8 cellular contexts compared by ENCODE assay signal in genomic region chr11:123060265-123061000, GRCh38. TPM values are rescaled to one million over a fixed set of nuclear protein-coding genes. Genes with fewer than 3 reads are reported as not detected.
DNase-seq lines count a peak whose midpoint lies in the region; ATAC-seq and TF ChIP-seq lines count a peak whose summit lies in the region.

No MANE protein-coding gene starts in this region.

- no TSS peak for BruUV-seq in IMR-90 (replicated peaks; lab: Mats Ljungman, UMichigan)

- dilution Hi-C loops in IMR-90 (cut with HindIII; ENCODE audit: low sequenced_read_pairs, unreplicated experiment): no loop called here

- H3K79me1 ChIP-seq in IMR-90 (ENCODE audit: low read depth in 1 of 2, low read length in 2 of 2): peaks cover 32 to 57% of the 10 kb centered on the region in 2 experiments

- no peak overlapping the region for H2BK120ac ChIP-seq in IMR-90 (ENCODE audit: low read depth, low read length)

- H4K5ac ChIP-seq in IMR-90 (ENCODE audit: low read depth, low read length): no peak overlapping the region

- H3K14ac ChIP-seq in IMR-90 (replicated peaks; ENCODE audit: low read depth, low read length): peak overlapping the region; percentile 99

- H3K9me1 ChIP-seq in IMR-90 (ENCODE audit: insufficient read depth, low read length): peaks cover 6% of the 10 kb centered on the region; the same call in 1 of the 2 replicates

- CTCF ChIA-PET in IMR-90 (lab: Yijun Ruan, JAX): interaction anchor here (0.6 kb wide), 1 partner anchor 186 kb away, joined by 3 read pairs; no protein-coding TSS in a partner anchor

- H3K9ac ChIP-seq in IMR-90 (ENCODE audit: low read depth, low read length): peak overlapping the region; percentile 96

- DNase-seq in IMR-90 (no peak), body of pancreas (no peak), medulla oblongata (ENCODE audit: extremely low spot score) (peak; percentile 31), CD1c-positive myeloid dendritic cell (ENCODE audit: extremely low spot score) (no peak)

- no peak overlapping the region for H4K8ac ChIP-seq in IMR-90 (ENCODE audit: low read depth in 2 of 2, low read length in 2 of 2)

- intact Hi-C loops in IMR-90 (cut with micrococcal nuclease): no loop called here
- intact Hi-C loops in body of pancreas (cut with DNase I): no loop called here

- peak overlapping the region; percentile 45; the same call in 1 of the 2 replicates for H3K56ac ChIP-seq in IMR-90 (ENCODE audit: extremely low read depth, insufficient read depth, low read length)

- H2AK5ac ChIP-seq in IMR-90 (ENCODE audit: low read depth, low read length): no peak overlapping the region

- no peak overlapping the region for H2AFZ ChIP-seq in IMR-90 (replicated peaks; ENCODE audit: low read length, poor library complexity)

- peaks cover 65% of the 10 kb centered on the region for H4K20me1 ChIP-seq in IMR-90 (ENCODE audit: insufficient read depth, low read length)

- no peak overlapping the region for H2AK9ac ChIP-seq in IMR-90 (replicated peaks; ENCODE audit: low read depth, low read length, poor library complexity)

- TF ChIP-seq POLR2A in IMR-90 (IDR thresholded peaks at IDR 0.05; ENCODE audit: low read depth, low read length): peak; percentile 1; the same call in 1 of the 2 replicates
- TF ChIP-seq POLR2A in body of pancreas (IDR thresholded peaks at IDR 0.05): no peak

- peak overlapping the region; percentile 76 for H3K4me2 ChIP-seq in IMR-90 (ENCODE audit: low read depth, low read length)

- H3K18ac ChIP-seq in IMR-90 (ENCODE audit: low read depth, low read length): no peak overlapping the region

- TF ChIP-seq RAD21 in IMR-90 (IDR thresholded peaks at IDR 0.05; ENCODE audit: low read length): no peak

- no peak overlapping the region for H2BK20ac ChIP-seq in IMR-90 (ENCODE audit: low read depth, low read length)

- POLR2A ChIA-PET in IMR-90 (lab: Charles Lee; ENCODE audit: unreplicated experiment): no interaction called here

- 14% methylated on average over 5 of the region's 8 CpGs; no CpG with 5 or more reads in 1 of the 2 experiments for WGBS in IMR-90 (ENCODE audit: extremely low coverage in 2 of 2, insufficient read length in 1 of 2), 2 experiments
- WGBS in body of pancreas, 2 donors: 1 to 2% methylated on average over 8 of the region's 8 CpGs
- WGBS in urinary bladder: 7% methylated on average over 8 of the region's 8 CpGs

- no peak overlapping the region for H2BK15ac ChIP-seq in IMR-90 (ENCODE audit: low read depth, low read length)

- no peak overlapping the region for H3K4ac ChIP-seq in IMR-90 (ENCODE audit: low read depth, low read length)

- peak overlapping the region; percentile 72; the same call in 1 of the 2 replicates for H3K23ac ChIP-seq in IMR-90 (ENCODE audit: low read depth, low read length)

- ATAC-seq in IMR-90 (ENCODE audit: low read depth): no peak
- ATAC-seq in body of pancreas: no peak
- no peak for ATAC-seq in HG03354 (IDR thresholded peaks at IDR 0.05; ENCODE audit: poor library complexity, severe bottlenecking, unreplicated experiment)
- ATAC-seq in GM19395 (IDR thresholded peaks at IDR 0.05; ENCODE audit: unreplicated experiment): no peak

- peak overlapping the region; percentile 100 for H3K27ac ChIP-seq in C4-2B
- H3K27ac ChIP-seq in IMR-90 (ENCODE audit: insufficient read depth, low read length): no peak overlapping the region; the same call in 1 of the 2 replicates
- peak overlapping the region in 3 of 4 donors; percentile 98 to 99 (median 99) for H3K27ac ChIP-seq in body of pancreas
- H3K27ac ChIP-seq in urinary bladder (ENCODE audit: low read depth): no peak overlapping the region

- in situ Hi-C loops in IMR-90 (cut with MboI; ENCODE audit: low sequenced_read_pairs): no loop called here

- no peak for TF ChIP-seq CTCF in C4-2B (conservative IDR thresholded peaks at IDR 0.05)
- TF ChIP-seq CTCF in IMR-90 (conservative IDR thresholded peaks at IDR 0.05; ENCODE audit: low read depth, low read length): no peak
- TF ChIP-seq CTCF in body of pancreas (IDR thresholded peaks at IDR 0.05): no peak

- H3K4me3 ChIP-seq in IMR-90 (ENCODE audit: insufficient read depth, low read depth, low read length): peak overlapping the region; percentile 86
- peak overlapping the region; percentile 87 to 99 for H3K4me3 ChIP-seq in body of pancreas
- H3K4me3 ChIP-seq in urinary bladder (ENCODE audit: low read depth, low read length): peak overlapping the region; percentile 90

- H3K9me3 ChIP-seq in IMR-90 (ENCODE audit: control insufficient read depth, insufficient read depth, low read length) (no peaks in the 10 kb centered on the region), body of pancreas (no peaks in the 10 kb centered on the region)

- H3K36me3 ChIP-seq in IMR-90 (ENCODE audit: control insufficient read depth, insufficient read depth, low read length): peaks cover 48% of the 10 kb centered on the region
- peaks cover 10 to 25% of the 10 kb centered on the region in 2 donors for H3K36me3 ChIP-seq in body of pancreas (replicated peaks in 1 of 2; ENCODE audit: insufficient read depth in 1 of 2, low read depth in 2 of 2)
- H3K36me3 ChIP-seq in urinary bladder (ENCODE audit: insufficient read depth): peaks cover 2% of the 10 kb centered on the region

- H4K91ac ChIP-seq in IMR-90 (ENCODE audit: insufficient read depth, low read depth, low read length): no peak overlapping the region

- H3K4me1 ChIP-seq in IMR-90 (ENCODE audit: control insufficient read depth, insufficient read depth, low read length) (peaks cover 3% of the 10 kb centered on the region; the same call in 1 of the 2 replicates), body of pancreas (peaks cover 72% of the 10 kb centered on the region), urinary bladder (ENCODE audit: insufficient read depth) (peaks cover 1% of the 10 kb centered on the region)

- H2BK5ac ChIP-seq in IMR-90 (ENCODE audit: low read depth, low read length, poor library complexity, severe bottlenecking): no peak overlapping the region

- H3K27me3 ChIP-seq in IMR-90 (ENCODE audit: control insufficient read depth, insufficient read depth, low read length) (no peaks in the 10 kb centered on the region), body of pancreas (no peaks in the 10 kb centered on the region)

TF ChIP-seq in IMR-90, 13 proteins besides CTCF, POLR2A, EP300 and RAD21:
- TF ChIP-seq SMC3 (IDR thresholded peaks at IDR 0.05; ENCODE audit: low read depth, low read length) (no peak), NFE2L2 (IDR thresholded peaks at IDR 0.05; ENCODE audit: low read depth, low read length) (no peak), CEBPB (IDR thresholded peaks at IDR 0.05; ENCODE audit: low read depth, low read length) (no peak), BHLHE40 (IDR thresholded peaks at IDR 0.05; ENCODE audit: low read depth, low read length) (no peak), MXI1 (IDR thresholded peaks at IDR 0.05; ENCODE audit: borderline replicate concordance, low read depth, low read length) (no peak), RCOR1 (IDR thresholded peaks at IDR 0.05; ENCODE audit: insufficient replicate concordance, low read length) (no peak), MAFK (IDR thresholded peaks at IDR 0.05; ENCODE audit: low read depth, low read length) (no peak), CHD1 (IDR thresholded peaks at IDR 0.05; ENCODE audit: low read depth, low read length) (no peak), MAZ (IDR thresholded peaks at IDR 0.05; ENCODE audit: borderline replicate concordance, low read depth, low read length) (no peak), FOS (IDR thresholded peaks at IDR 0.05; ENCODE audit: low read depth, low read length) (no peak), ELK1 (IDR thresholded peaks at IDR 0.05; ENCODE audit: borderline replicate concordance, low read depth, low read length) (no peak), RFX5 (IDR thresholded peaks at IDR 0.05; ENCODE audit: low read depth, low read length) (no peak)
- TF ChIP-seq, protein P1, sequence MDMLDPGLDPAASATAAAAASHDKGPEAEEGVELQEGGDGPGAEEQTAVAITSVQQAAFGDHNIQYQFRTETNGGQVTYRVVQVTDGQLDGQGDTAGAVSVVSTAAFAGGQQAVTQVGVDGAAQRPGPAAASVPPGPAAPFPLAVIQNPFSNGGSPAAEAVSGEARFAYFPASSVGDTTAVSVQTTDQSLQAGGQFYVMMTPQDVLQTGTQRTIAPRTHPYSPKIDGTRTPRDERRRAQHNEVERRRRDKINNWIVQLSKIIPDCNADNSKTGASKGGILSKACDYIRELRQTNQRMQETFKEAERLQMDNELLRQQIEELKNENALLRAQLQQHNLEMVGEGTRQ (IDR thresholded peaks at IDR 0.05; ENCODE audit: low read depth, low read length): no peak
TF ChIP-seq in IMR-90: peak in this region for 0.

RNA-seq across cellular contexts. Expression of gene HSPA8, which starts 1.5 kb away (rescaled TPM):
- total RNA-seq in IMR-90 (2012; rRNA removed) (4,053 and 4,346 TPM in 2 replicates), body of pancreas (100 to 1,000 TPM; 423 to 660 TPM), urinary bladder (1,836 TPM)
- polyA plus RNA-seq in IMR-90 (2012; rRNA removed) (2,309 and 2,607 TPM in 2 replicates), urinary bladder (717 TPM)
- polyA plus RNA-seq in IMR-90 (2012; cell fraction: cytosol; rRNA removed): 891 and 1,297 TPM in 2 replicates
- 378 and 1,026 TPM in 2 replicates for polyA plus RNA-seq in IMR-90 (2012; cell fraction: nucleus; rRNA removed; ENCODE audit: low replicate concordance)

Comparison
In these comparisons a context has a peak if more than half of its experiments do, and no peak if none do; other contexts are left out.
1. H3K27ac ChIP-seq: peak in C4-2B (single experiment) and body of pancreas (3 of 4); none in IMR-90 (single experiment) and urinary bladder (single experiment).
2. Peak in every context shown above with its lines, with median percentiles within 50 percentile points of each other: H3K4me3 ChIP-seq.